In the genomic region with DNA sequence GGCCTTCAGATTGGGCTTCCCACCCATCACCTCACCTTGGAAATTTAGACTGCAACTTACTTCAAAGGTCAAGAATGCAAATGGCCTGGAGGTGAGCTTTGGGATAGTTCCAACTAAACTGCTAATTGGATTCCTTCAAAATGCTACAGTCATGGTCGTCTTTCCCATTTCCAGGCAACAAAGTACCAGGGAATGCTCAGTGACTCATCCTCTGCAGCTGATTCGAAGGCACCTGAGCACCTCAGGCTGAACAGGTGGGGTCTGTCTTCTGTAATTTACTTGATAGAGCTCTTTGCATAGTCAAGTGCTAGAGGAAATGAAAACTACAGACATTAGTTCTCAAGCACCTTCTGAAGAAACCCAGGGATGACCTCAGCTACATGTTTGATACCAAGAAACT, we compare ENCODE assay signal across 28 cellular contexts. TPM values are rescaled to one million over a fixed set of nuclear protein-coding genes. Genes with fewer than 3 reads are reported as not detected.
"Had no signal": no experiment of that assay in that cellular context is flagged by ENCODE, and none has a peak within 500 bp of the region (broad histone marks: within the 10 kb centered on the region; RNA-seq: fewer than 3 reads in every experiment).

No MANE protein-coding gene starts in this region.

- H3K4me3 ChIP-seq: esophagus muscularis mucosa, heart right ventricle, ovary, prostate gland, skin epidermis, thoracic aorta had no signal

- H3K27me3 ChIP-seq: esophagus muscularis mucosa, heart right ventricle, ovary had no signal

- H3K36me3 ChIP-seq: esophagus muscularis mucosa, heart right ventricle, ovary, prostate gland, thoracic aorta had no signal

- FAIRE-seq: keratinocyte, urothelium cell line had no signal

- DNase-seq: activated B cell treated with CpG ODN at 0.5 μM for 24 hours; activated CD4-positive, alpha-beta T cell treated with anti-CD3 and anti-CD28 coated beads, Interleukin-2, amount 50 U/mL, for 1 hour; activated CD8-positive, alpha-beta T cell treated with anti-CD3 and anti-CD28 coated beads for 36 hours; activated naive CD8-positive, alpha-beta T cell treated with anti-CD3 and anti-CD28 coated beads, Interleukin-2, amount 50 U/mL, for 24 hours; activated T-cell treated with anti-CD3 and anti-CD28 coated beads, Interleukin-2, amount 50 U/mL, for 48 hours; amygdala; endodermal cell; foreskin melanocyte; heart right ventricle; left colon; midbrain; naive thymus-derived CD4-positive, alpha-beta T cell; ovary; retina; stimulated activated CD4-positive, alpha-beta T cell treated with anti-CD3 and anti-CD28 coated beads, Interleukin-12 subunit alpha, Interleukin-12 subunit beta, amount 100 ng/mL, for 4 hours; stimulated activated CD4-positive, alpha-beta T cell treated with anti-CD3 and anti-CD28 coated beads, Interleukin-4, amount 100 ng/mL, for 24 hours; trophoblast cell had no signal

RNA-seq across cellular contexts. Expression of a gene that starts 20.5 kb away (rescaled TPM):
- total RNA-seq: activated B cell treated with CpG ODN at 0.5 μM for 24 hours; activated CD8-positive, alpha-beta T cell treated with anti-CD3 and anti-CD28 coated beads for 36 hours; activated T-helper 2 cell treated with anti-CD3 and anti-CD28 coated beads, Interferon-gamma antibody, Interleukin-2, Interleukin-4, amounts not matched to agents 10 μg/mL and 5 μg/mL and 100 μg/mL, durations not matched to agents 14 hours and 24 hours and 36 hours; endodermal cell; esophagus muscularis mucosa; glomerular endothelial cell; heart right ventricle; left colon; liver; naive thymus-derived CD4-positive, alpha-beta T cell; ovary; prostate gland; sciatic nerve; subcutaneous adipose tissue; thoracic aorta had no signal
